Comparison of ENCODE assay signal across 24 cellular contexts in the genomic region with DNA sequence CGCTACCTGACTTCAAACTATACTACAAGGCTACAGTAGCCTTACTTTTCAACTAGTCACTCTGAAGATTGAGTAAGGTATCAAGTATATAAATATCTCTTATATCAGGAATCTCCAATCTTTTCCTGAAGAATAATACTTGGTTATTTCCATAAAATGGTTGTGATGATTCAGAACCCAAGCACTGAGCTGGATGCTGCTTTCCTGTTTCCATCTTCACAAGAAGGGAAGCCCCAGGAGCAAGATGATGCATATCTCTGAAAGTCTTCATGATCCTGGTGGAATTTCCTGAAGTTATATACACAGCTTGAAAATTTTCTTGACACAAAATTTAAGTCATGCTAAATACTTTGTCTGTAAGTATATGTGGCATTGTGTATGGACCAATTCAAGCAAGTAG.
A peak's percentile ranks its signal among the peaks of the same experiment; 100 is the strongest.
DNase-seq lines count a peak whose midpoint lies in the region; ATAC-seq, FAIRE-seq and TF ChIP-seq lines count a peak whose summit lies in the region.
"Had no signal": no experiment of that assay in that cellular context is flagged by ENCODE, and none has a peak within 500 bp of the region (broad histone marks: within the 10 kb centered on the region; RNA-seq: fewer than 3 reads in every experiment).

No MANE protein-coding gene starts in this region.

- no peak overlapping the region for H3K18ac ChIP-seq in IMR-90 (ENCODE audit: low read depth, low read length)

- no peak overlapping the region for H3K27ac ChIP-seq in IMR-90 (ENCODE audit: insufficient read depth, low read length)
- no peak overlapping the region for H3K27ac ChIP-seq in endothelial cell of umbilical vein (ENCODE audit: insufficient read depth, low read depth, low read length)
- H3K27ac ChIP-seq: A549, PC-9 had no signal

- POLR2A ChIA-PET in IMR-90 (lab: Charles Lee; ENCODE audit: unreplicated experiment): interaction anchor here (0.7 kb wide), 1 partner anchor 108 kb away, joined by 5 read pairs; no protein-coding TSS in a partner anchor
- POLR2A ChIA-PET in endothelial cell of umbilical vein (lab: Charles Lee): no interaction called here

- H2AK5ac ChIP-seq in IMR-90 (ENCODE audit: low read depth, low read length): no peak overlapping the region

- H3K56ac ChIP-seq in IMR-90 (ENCODE audit: extremely low read depth, insufficient read depth, low read length): no peak overlapping the region

- H3K4me2 ChIP-seq in IMR-90 (ENCODE audit: low read depth, low read length) (no peak overlapping the region), endothelial cell of umbilical vein (ENCODE audit: insufficient read depth, low read length) (no peak overlapping the region)
- H3K4me2 ChIP-seq: A549, PC-9 had no signal

- H3K27me3 ChIP-seq in IMR-90 (ENCODE audit: control insufficient read depth, insufficient read depth, low read length) (no peaks in the 10 kb centered on the region), endothelial cell of umbilical vein (ENCODE audit: control insufficient read depth in 2 of 2, insufficient read depth in 2 of 2, low read length in 2 of 2) (no peaks in the 10 kb centered on the region)

- DNase-seq in EL (peak; percentile 59), IMR-90 (peak; percentile 79), endothelial cell of umbilical vein (ENCODE audit: low read depth, low spot score) (peak; percentile 45), kidney tubule cell (ENCODE audit: low spot score) (peak; percentile 25), HT-29 (ENCODE audit: low spot score) (no peak), CD14-positive monocyte (ENCODE audit: low spot score) (no peak)
- DNase-seq: Calu3, DMS79 treated with DMSO at 0.1 percent for 48 hours, GOT3, NCI-H1105, NCI-H1436 treated with DMSO at 0.1 percent for 48 hours, NCI-H187 treated with DMSO at 0.1 percent for 48 hours, NCI-H446 treated with DMSO at 0.1 percent for 48 hours, NCI-H526, PC-9, RPMI8226, SHP77 had no signal

- H2BK20ac ChIP-seq in IMR-90 (ENCODE audit: low read depth, low read length): no peak overlapping the region

- in situ Hi-C loops in IMR-90 (cut with MboI; ENCODE audit: low sequenced_read_pairs): no loop called here

- H3K36me3 ChIP-seq in IMR-90 (ENCODE audit: control insufficient read depth, insufficient read depth, low read length) (no peaks in the 10 kb centered on the region), endothelial cell of umbilical vein (ENCODE audit: control insufficient read depth in 2 of 2, extremely low read depth in 1 of 2, insufficient read depth in 2 of 2, low read length in 2 of 2) (no peaks in the 10 kb centered on the region)
- H3K36me3 ChIP-seq: HAP-1 had no signal

- no peak overlapping the region for H3K27ac Mint-ChIP-seq in CD14-positive monocyte
- H3K27ac Mint-ChIP-seq: B cell had no signal

- no peak overlapping the region for H2AFZ ChIP-seq in IMR-90 (replicated peaks; ENCODE audit: low read length, poor library complexity)
- H2AFZ ChIP-seq in endothelial cell of umbilical vein (ENCODE audit: low read depth, low read length): no peak overlapping the region
- H2AFZ ChIP-seq: PC-9 had no signal

- no peak overlapping the region for H3K14ac ChIP-seq in IMR-90 (replicated peaks; ENCODE audit: low read depth, low read length)

- H3K79me1 ChIP-seq in IMR-90 (ENCODE audit: low read depth in 1 of 2, low read length in 2 of 2): no peaks in the 10 kb centered on the region

- no peak overlapping the region for H3K4ac ChIP-seq in IMR-90 (ENCODE audit: low read depth, low read length)

- dilution Hi-C loops in IMR-90 (cut with HindIII; ENCODE audit: low sequenced_read_pairs, unreplicated experiment): no loop called here
- dilution Hi-C loops in endothelial cell of umbilical vein (cut with MboI; ENCODE audit: extremely low pct_ligation_motif_present, low sequenced_read_pairs): no loop called here

- ATAC-seq in IMR-90 (ENCODE audit: low read depth) (0 out of 2 replicates have a peak, but pooled peaks have one; percentile 10), GM21737 (IDR thresholded peaks at IDR 0.05; ENCODE audit: unreplicated experiment) (no peak)
- ATAC-seq: A549, HepG2, K562 had no signal

- H3K4me3 Mint-ChIP-seq in CD14-positive monocyte: no peak overlapping the region
- H3K4me3 Mint-ChIP-seq: B cell had no signal

- WGBS in IMR-90 (ENCODE audit: extremely low coverage in 2 of 2, insufficient read length in 1 of 2), 2 experiments: no CpG with 5 or more reads among the region's 1 CpG

- no peak overlapping the region for H2BK15ac ChIP-seq in IMR-90 (ENCODE audit: low read depth, low read length)

- H3K23ac ChIP-seq in IMR-90 (ENCODE audit: low read depth, low read length): no peak overlapping the region

- H3K36me3 Mint-ChIP-seq in CD14-positive monocyte: no peaks in the 10 kb centered on the region

- intact Hi-C loops in IMR-90 (cut with micrococcal nuclease): no loop called here
- intact Hi-C loops in endothelial cell of umbilical vein (cut with micrococcal nuclease): loop anchor here (10.0 kb wide), 2 partner anchors 331 to 641 kb away; no protein-coding TSS in a partner anchor
- intact Hi-C loops in CD14-positive monocyte (cut with micrococcal nuclease): no loop called here

- H3K4me3 ChIP-seq in IMR-90 (ENCODE audit: insufficient read depth, low read depth, low read length) (no peak overlapping the region), endothelial cell of umbilical vein (replicated peaks in 1 of 3; ENCODE audit: insufficient read depth in 1 of 3, low read depth in 1 of 3, low read length in 3 of 3) (no peak overlapping the region)
- H3K4me3 ChIP-seq: A549, HAP-1, K562, PC-9 had no signal

- TF ChIP-seq CTCF in IMR-90 (conservative IDR thresholded peaks at IDR 0.05; ENCODE audit: low read depth, low read length): no peak
- no peak for TF ChIP-seq CTCF in endothelial cell of umbilical vein (IDR thresholded peaks at IDR 0.05; ENCODE audit: extremely low read depth in 1 of 2, insufficient read depth in 1 of 2, low read depth in 1 of 2, low read length in 2 of 2)
- no peak for TF ChIP-seq CTCF in CD14-positive monocyte (IDR thresholded peaks at IDR 0.05)

- no peak overlapping the region for H2BK120ac ChIP-seq in IMR-90 (ENCODE audit: low read depth, low read length)

- no peak overlapping the region for H2AK9ac ChIP-seq in IMR-90 (replicated peaks; ENCODE audit: low read depth, low read length, poor library complexity)

- H2BK5ac ChIP-seq in IMR-90 (ENCODE audit: low read depth, low read length, poor library complexity, severe bottlenecking): peak overlapping the region; percentile 26

- H3K4me1 ChIP-seq in IMR-90 (ENCODE audit: control insufficient read depth, insufficient read depth, low read length) (peaks cover 11% of the 10 kb centered on the region), endothelial cell of umbilical vein (ENCODE audit: control insufficient read depth, extremely low read depth, insufficient read depth, low read length) (peaks cover 8% of the 10 kb centered on the region)

- no peak for TF ChIP-seq RAD21 in IMR-90 (IDR thresholded peaks at IDR 0.05; ENCODE audit: low read length)

- H3K9ac ChIP-seq in IMR-90 (ENCODE audit: low read depth, low read length) (no peak overlapping the region), endothelial cell of umbilical vein (replicated peaks; ENCODE audit: extremely low read depth, insufficient read depth, low read length) (no peak overlapping the region)

- peaks cover 4% of the 10 kb centered on the region for H3K4me1 Mint-ChIP-seq in CD14-positive monocyte
- H3K4me1 Mint-ChIP-seq: B cell had no signal

- no peak overlapping the region for H4K91ac ChIP-seq in IMR-90 (ENCODE audit: insufficient read depth, low read depth, low read length)

- no peak overlapping the region for H4K5ac ChIP-seq in IMR-90 (ENCODE audit: low read depth, low read length)

- no peak for FAIRE-seq in endothelial cell of umbilical vein (lab: Jason Lieb, UNC)
- FAIRE-seq: A549, GM18507, HepG2, K562 had no signal

- peaks cover 0 to 4% (median 1%) of the 10 kb centered on the region in 3 donors for H3K27me3 Mint-ChIP-seq in CD14-positive monocyte (ENCODE audit: low read depth in 3 of 3)

- no TSS peak for BruUV-seq in IMR-90 (replicated peaks; lab: Mats Ljungman, UMichigan)
- BruUV-seq in endothelial cell of umbilical vein (replicated peaks; lab: Mats Ljungman, UMichigan): no TSS peak

- H4K20me1 ChIP-seq in IMR-90 (ENCODE audit: insufficient read depth, low read length) (no peaks in the 10 kb centered on the region), endothelial cell of umbilical vein (replicated peaks; ENCODE audit: control insufficient read depth, extremely low read depth, insufficient read depth, low read length) (no peaks in the 10 kb centered on the region)

- H3K79me2 ChIP-seq in endothelial cell of umbilical vein (ENCODE audit: control insufficient read depth, insufficient read depth, low read length): no peaks in the 10 kb centered on the region

- H4K8ac ChIP-seq in IMR-90 (ENCODE audit: low read depth in 2 of 2, low read length in 2 of 2): no peak overlapping the region

- H3K9me3 ChIP-seq in IMR-90 (ENCODE audit: control insufficient read depth, insufficient read depth, low read length) (no peaks in the 10 kb centered on the region), endothelial cell of umbilical vein (replicated peaks; ENCODE audit: control insufficient read depth, insufficient read depth, low read length) (no peaks in the 10 kb centered on the region)
- H3K9me3 ChIP-seq: A549, HAP-1 had no signal

- CTCF ChIA-PET in IMR-90 (lab: Yijun Ruan, JAX) (interaction anchor here (0.6 kb wide), 1 partner anchor 406 kb away, joined by 4 read pairs; no protein-coding TSS in a partner anchor), endothelial cell of umbilical vein (lab: Charles Lee) (interaction anchor here (0.7 to 1.0 kb wide), 3 partner anchors 487 to 592 kb away, joined by 3 to 5 read pairs (median 4); no protein-coding TSS in a partner anchor)

- peaks cover 0 to 4% (median 0%) of the 10 kb centered on the region in 7 donors for H3K9me3 Mint-ChIP-seq in CD14-positive monocyte

- H3K9me1 ChIP-seq in IMR-90 (ENCODE audit: insufficient read depth, low read length) (no peaks in the 10 kb centered on the region), endothelial cell of umbilical vein (replicated peaks; ENCODE audit: control insufficient read depth, extremely low read depth, insufficient read depth, low read length) (peaks cover under 1% of the 10 kb centered on the region)

- TF ChIP-seq POLR2A in IMR-90 (IDR thresholded peaks at IDR 0.05; ENCODE audit: low read depth, low read length) (no peak), endothelial cell of umbilical vein (IDR thresholded peaks at IDR 0.05; ENCODE audit: low read depth, low read length) (no peak)

TF ChIP-seq in IMR-90, 13 proteins besides CTCF, POLR2A, EP300 and RAD21:
- TF ChIP-seq MAFK (IDR thresholded peaks at IDR 0.05; ENCODE audit: low read depth, low read length): no peak

TF ChIP-seq in endothelial cell of umbilical vein, 7 proteins besides CTCF, POLR2A, EP300 and RAD21:
- peak; percentile 62 for TF ChIP-seq FOS (IDR thresholded peaks at IDR 0.05; ENCODE audit: borderline replicate concordance, insufficient read depth, low read length)
- peak; percentile 79 for TF ChIP-seq GATA2 (IDR thresholded peaks at IDR 0.05; ENCODE audit: insufficient read depth, insufficient read length, low read depth, low read length)
- TF ChIP-seq JUN (IDR thresholded peaks at IDR 0.05; ENCODE audit: borderline replicate concordance, insufficient read depth, insufficient read length, low read depth): no peak
TF ChIP-seq in endothelial cell of umbilical vein: peak in this region for 2.

Comparison
In these comparisons a context has a peak if more than half of its experiments do, and no peak if none do; other contexts are left out.
1. DNase-seq: peak in EL (single experiment), IMR-90 (single experiment), endothelial cell of umbilical vein (single experiment) and kidney tubule cell (single experiment); none in HT-29 (single experiment) and CD14-positive monocyte (single experiment).